Comparison of ENCODE assay signal across 23 cellular contexts in genomic region chr17:2542456-2542855, GRCh38. TPM values are rescaled to one million over a fixed set of nuclear protein-coding genes. Genes with fewer than 3 reads are reported as not detected.
DNase-seq lines count a peak whose midpoint lies in the region; ATAC-seq and TF ChIP-seq lines count a peak whose summit lies in the region.
"Had no signal": no experiment of that assay in that cellular context is flagged by ENCODE, and none has a peak within 500 bp of the region (broad histone marks: within the 10 kb centered on the region; RNA-seq: fewer than 3 reads in every experiment).

No MANE protein-coding gene starts in this region.

- no peak overlapping the region for H3K14ac ChIP-seq in trophoblast cell (ENCODE audit: low read length)

- ATAC-seq in omental fat pad (ENCODE audit: low FRiP score) = no peak
- ATAC-seq in GM21786 (IDR thresholded peaks at IDR 0.05; ENCODE audit: unreplicated experiment) = no peak
- ATAC-seq: HepG2, left lung, right cardiac atrium, T-cell had no signal

- H4K12ac ChIP-seq in trophoblast cell (ENCODE audit: low read depth, low read length) = no peak overlapping the region

- no peak overlapping the region for H2BK5ac ChIP-seq in trophoblast cell (ENCODE audit: low read depth, low read length, poor library complexity)

- H3K27me3 Mint-ChIP-seq in MCF 10A (ENCODE audit: insufficient read depth, unreplicated experiment) = no peaks in the 10 kb centered on the region
- H3K27me3 Mint-ChIP-seq: T-cell had no signal

- peak overlapping the region; percentile 64 for H3K4me3 ChIP-seq in DOHH2 (ENCODE audit: low read length)
- peak overlapping the region in 1 of 4 donors; percentile 19 for H3K4me3 ChIP-seq in adrenal gland
- H3K4me3 ChIP-seq in trophoblast cell (ENCODE audit: low read depth, low read length) = no peak overlapping the region
- H3K4me3 ChIP-seq: ascending aorta, esophagus muscularis mucosa, left lung had no signal

- H2BK120ac ChIP-seq in trophoblast cell (ENCODE audit: insufficient read depth, low read length, poor library complexity) = no peak overlapping the region

- H3K18ac ChIP-seq in trophoblast cell (ENCODE audit: low read length) = no peak overlapping the region

- peaks cover 17% of the 10 kb centered on the region for H3F3A ChIP-seq in DOHH2 (ENCODE audit: control insufficient read depth, insufficient read depth)

- in situ Hi-C loops in GM13977 (cut with MboI; ENCODE audit: low pct_unique_long_range_greater_than_20kb, low sequenced_read_pairs, unreplicated experiment) = no loop called here

- H3K27ac ChIP-seq in DOHH2 (ENCODE audit: low read depth, low read length) (peak overlapping the region; percentile 91), adrenal gland (peak overlapping the region in 2 of 5 donors; percentile 0 to 26), trophoblast cell (ENCODE audit: low read depth, low read length) (no peak overlapping the region)
- H3K27ac ChIP-seq: ascending aorta, esophagus muscularis mucosa, left lung had no signal

- intact Hi-C loops in adrenal gland (cut with DNase I) (no loop called here), MCF 10A (cut with micrococcal nuclease) (no loop called here)

- H3K9me3 ChIP-seq in DOHH2 (ENCODE audit: control insufficient read depth, insufficient read depth, low read length) (no peaks in the 10 kb centered on the region), adrenal gland (replicated peaks in 1 of 3) (no peaks in the 10 kb centered on the region), trophoblast cell (ENCODE audit: insufficient read depth, low read depth, low read length) (peaks cover 2% of the 10 kb centered on the region)
- H3K9me3 ChIP-seq: ascending aorta, esophagus muscularis mucosa, left lung had no signal

- H2AFZ ChIP-seq in trophoblast cell (ENCODE audit: insufficient read depth, low read length, poor library complexity) = no peak overlapping the region

- TF ChIP-seq CTCF in DOHH2 (IDR thresholded peaks at IDR 0.05; ENCODE audit: low read depth, low read length, poor library complexity, severe bottlenecking) (no peak), GM13977 (IDR thresholded peaks at IDR 0.05; ENCODE audit: extremely low read depth, insufficient read depth, missing control alignments) (peak; percentile 6), adrenal gland (IDR thresholded peaks at IDR 0.05) (no peak), MCF 10A (IDR thresholded peaks at IDR 0.05; ENCODE audit: unreplicated experiment) (no peak), omental fat pad (IDR thresholded peaks at IDR 0.05) (no peak)

- CTCF ChIA-PET in MCF 10A (lab: Yijun Ruan, JAX) = interaction anchor here (0.6 to 0.7 kb wide), 2 partner anchors 55 to 143 kb away, joined by 3 to 4 read pairs; no protein-coding TSS in a partner anchor

- POLR2A ChIA-PET in MCF 10A (lab: Yijun Ruan, JAX) = no interaction called here

- no peak overlapping the region for H4K91ac ChIP-seq in trophoblast cell (ENCODE audit: low read depth, low read length)

- H3K4me1 ChIP-seq in DOHH2 (ENCODE audit: control insufficient read depth, low read length) (peaks cover 65% of the 10 kb centered on the region), adrenal gland (replicated peaks in 1 of 2) (peaks cover 0 to 6% of the 10 kb centered on the region in 2 donors), trophoblast cell (ENCODE audit: control insufficient read depth in 1 of 2, insufficient read depth in 2 of 2, low read length in 2 of 2) (peaks cover 3% of the 10 kb centered on the region in 2 experiments)
- H3K4me1 ChIP-seq: ascending aorta, left lung had no signal

- H3K79me2 ChIP-seq in DOHH2 (ENCODE audit: control insufficient read depth, low read length) = no peaks in the 10 kb centered on the region
- no peaks in the 10 kb centered on the region for H3K79me2 ChIP-seq in trophoblast cell (ENCODE audit: control insufficient read depth, insufficient read depth, low read length, poor library complexity)

- no peaks in the 10 kb centered on the region for H3K36me3 ChIP-seq in DOHH2 (ENCODE audit: control insufficient read depth, low read length)
- no peaks in the 10 kb centered on the region for H3K36me3 ChIP-seq in adrenal gland (replicated peaks in 1 of 2)
- no peaks in the 10 kb centered on the region for H3K36me3 ChIP-seq in trophoblast cell (ENCODE audit: control insufficient read depth in 1 of 2, insufficient read depth in 2 of 2, low read length in 2 of 2)
- H3K36me3 ChIP-seq: ascending aorta, esophagus muscularis mucosa, left lung had no signal

- H3K23ac ChIP-seq in trophoblast cell (ENCODE audit: low read length) = no peak overlapping the region

- H3K4me2 ChIP-seq in DOHH2 (ENCODE audit: low read length) (peak overlapping the region; percentile 86), trophoblast cell (ENCODE audit: low read length) (no peak overlapping the region)

- H3K36me3 Mint-ChIP-seq in MCF 10A (ENCODE audit: insufficient read depth, unreplicated experiment) = no peaks in the 10 kb centered on the region
- H3K36me3 Mint-ChIP-seq: T-cell had no signal

- TF ChIP-seq POLR2A in adrenal gland (IDR thresholded peaks at IDR 0.05) = no peak

- no peak overlapping the region for H4K8ac ChIP-seq in trophoblast cell (ENCODE audit: low read depth, low read length)

- BruUV-seq in MCF 10A (replicated peaks; lab: Mats Ljungman, UMichigan) = no TSS peak

- H3K4me3 Mint-ChIP-seq in MCF 10A (ENCODE audit: unreplicated experiment) = no peak overlapping the region
- H3K4me3 Mint-ChIP-seq: T-cell had no signal

- H2BK12ac ChIP-seq in trophoblast cell (ENCODE audit: low read length) = no peak overlapping the region

- no peak overlapping the region for H3K27ac Mint-ChIP-seq in MCF 10A (ENCODE audit: low read depth, unreplicated experiment)
- H3K27ac Mint-ChIP-seq: T-cell had no signal

- H3K4me1 Mint-ChIP-seq in MCF 10A (ENCODE audit: insufficient read depth, unreplicated experiment) = peaks cover 5% of the 10 kb centered on the region

- DNase-seq in GM13977 (ENCODE audit: low spot score) (peak; percentile 44), adrenal gland (peak; percentile 32 to 72 (median 53)), trophoblast cell (no peak), NCI-H187 treated with DMSO at 0.1 percent for 48 hours (lab: John Stamatoyannopoulos, UW) (no peak), MCF 10A (ENCODE audit: unreplicated experiment) (no peak), omental fat pad (ENCODE audit: low spot score) (no peak)
- DNase-seq: activated CD4-positive, alpha-beta T cell treated with anti-CD3 and anti-CD28 coated beads, Interleukin-2, amount 50 U/mL, for 1 hour; activated naive CD4-positive, alpha-beta T cell; AML-193; cerebellar nuclear complex; COR-L47; effector CD4-positive, alpha-beta T cell; HCEC 1CT; left lung; NCI-H1436; right cardiac atrium; stimulated activated naive CD4-positive, alpha-beta T cell treated with Interleukin-2 at 50 U/mL for 16 hours had no signal

- no peaks in the 10 kb centered on the region for H3K9me3 Mint-ChIP-seq in MCF 10A (ENCODE audit: unreplicated experiment)
- H3K9me3 Mint-ChIP-seq: T-cell had no signal

- H2AK5ac ChIP-seq in trophoblast cell (ENCODE audit: low read length) = no peak overlapping the region

- no peaks in the 10 kb centered on the region for H4K20me1 ChIP-seq in DOHH2 (ENCODE audit: control insufficient read depth, insufficient read depth, low read depth, low read length)

- H3K9ac ChIP-seq in trophoblast cell (ENCODE audit: low read length) = peak overlapping the region; percentile 33

- H3K79me1 ChIP-seq in trophoblast cell (ENCODE audit: low read length) = no peaks in the 10 kb centered on the region

- H3K9me2 ChIP-seq in DOHH2 (replicated peaks; ENCODE audit: control insufficient read depth, low read length) = no peaks in the 10 kb centered on the region

- H3K27me3 ChIP-seq in DOHH2 (ENCODE audit: control insufficient read depth, low read length) = no peaks in the 10 kb centered on the region
- H3K27me3 ChIP-seq in adrenal gland = no peaks in the 10 kb centered on the region
- H3K27me3 ChIP-seq in trophoblast cell (ENCODE audit: insufficient read depth, low read length) = no peaks in the 10 kb centered on the region
- H3K27me3 ChIP-seq: ascending aorta, esophagus muscularis mucosa, left lung had no signal

- WGBS in adrenal gland, 4 donors = 28 to 40% (median 34%) methylated on average over 7 of the region's 7 CpGs
- WGBS in trophoblast cell (ENCODE audit: extremely low coverage, insufficient coverage, insufficient read length) = no CpG with 5 or more reads among the region's 7 CpGs

- no peak overlapping the region for H3K4ac ChIP-seq in trophoblast cell (ENCODE audit: low read depth, low read length)

RNA-seq across cellular contexts. Expression of gene METTL16, which starts 30.8 kb away (rescaled TPM):
- 10 to 100 TPM; 15.3 to 94.7 (median 34.2) TPM for total RNA-seq in adrenal gland
- polyA plus RNA-seq in adrenal gland = 10 to 100 TPM; 27.2 to 36.2 (median 33.9) TPM
- polyA plus RNA-seq in trophoblast cell (2013) = 22.3 and 22.5 TPM in 2 replicates
- 37.6 and 41.4 TPM in 2 replicates for total RNA-seq in MCF 10A (2022)
- total RNA-seq in omental fat pad = 10 to 100 TPM; 12.6 to 45.1 (median 19.1) TPM

RNA-seq across cellular contexts. Expression of gene PAFAH1B1, which starts 51.0 kb away (rescaled TPM):
- total RNA-seq in adrenal gland (100 to 1,000 TPM in 4 of 8 donors, 10 to 100 TPM in 4; 61.7 to 166 (median 106) TPM), MCF 10A (2022) (170 and 192 TPM in 2 replicates), omental fat pad (100 to 1,000 TPM in 2 of 4 donors, 10 to 100 TPM in 2; 82.8 to 109 (median 95.2) TPM)
- polyA plus RNA-seq in adrenal gland = 100 to 1,000 TPM in 1 of 3 donors, 10 to 100 TPM in 2; 42.4 to 135 (median 50.8) TPM
- 134 and 136 TPM in 2 replicates for polyA plus RNA-seq in trophoblast cell (2013)

Comparison
In these comparisons a context has a peak if more than half of its experiments do, and no peak if none do; other contexts are left out.
1. DNase-seq: peak in GM13977 (single experiment) and adrenal gland (7 of 7); none in trophoblast cell (0 of 2), NCI-H187 treated with DMSO at 0.1 percent for 48 hours (single experiment), MCF 10A (single experiment) and omental fat pad (single experiment).